21 cellular contexts compared by ENCODE assay signal in the genomic region with DNA sequence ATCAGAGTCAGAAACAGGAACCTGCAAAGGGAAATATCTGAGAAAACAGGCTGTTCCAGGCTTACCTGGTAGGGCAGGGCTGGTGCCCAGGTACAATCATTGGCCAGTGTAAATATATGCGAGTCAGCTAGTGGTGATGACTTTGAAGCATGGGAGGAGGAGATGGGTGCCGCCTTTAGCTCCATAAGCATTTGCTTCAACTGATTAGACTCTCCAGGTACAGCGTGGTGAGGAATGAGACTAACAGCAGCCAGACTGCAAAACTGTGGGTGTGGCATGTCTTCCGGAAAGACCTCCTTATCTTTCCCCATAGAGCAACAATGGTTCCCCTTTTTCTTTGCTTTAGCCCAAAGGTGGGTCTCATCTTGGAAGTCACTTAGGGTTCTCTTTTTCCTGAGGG.
DNase-seq lines count a peak whose midpoint lies in the region; ATAC-seq, FAIRE-seq and TF ChIP-seq lines count a peak whose summit lies in the region.
"Had no signal": no experiment of that assay in that cellular context is flagged by ENCODE, and none has a peak within 500 bp of the region (broad histone marks: within the 10 kb centered on the region; RNA-seq: fewer than 3 reads in every experiment).

No MANE protein-coding gene starts in this region.

- H3K9me3 ChIP-seq in mucosa of descending colon: peaks cover 4% of the 10 kb centered on the region
- H3K9me3 ChIP-seq: adrenal gland had no signal

- no peaks in the 10 kb centered on the region for H3K27me3 ChIP-seq in bronchial epithelial cell (ENCODE audit: control insufficient read depth, insufficient read depth, low read length)
- H3K27me3 ChIP-seq: adrenal gland, breast epithelium, sigmoid colon had no signal

- no peak overlapping the region for H3K27ac Mint-ChIP-seq in activated naive CD4-positive, alpha-beta T cell treated with anti-CD3 and anti-CD28 coated beads, Interleukin-2, amount 50 U/mL, for 72 hours
- H3K27ac Mint-ChIP-seq: activated T-cell treated with anti-CD3 and anti-CD28 coated beads, Interleukin-2, amount 50 U/mL, for 24 hours; CD8-positive, alpha-beta T cell; nephron progenitor cell had no signal

- FAIRE-seq in bronchial epithelial cell (lab: Jason Lieb, UNC): no peak
- FAIRE-seq: GM12891, HepG2 had no signal

- peaks cover under 1 to 2% of the 10 kb centered on the region in 2 donors for H3K9me3 Mint-ChIP-seq in activated naive CD4-positive, alpha-beta T cell treated with anti-CD3 and anti-CD28 coated beads, Interleukin-2, amount 50 U/mL, for 72 hours

- intact Hi-C loops in mucosa of descending colon (cut with DNase I, micrococcal nuclease): no loop called here

- ATAC-seq in mucosa of descending colon (peak; percentile 95), HG02938 (IDR thresholded peaks at IDR 0.05; ENCODE audit: unreplicated experiment) (no peak)
- no peak for ATAC-seq in activated naive CD4-positive, alpha-beta T cell treated with anti-CD3 and anti-CD28 coated beads, Interleukin-2, amount 50 U/mL, for 72 hours
- ATAC-seq: activated CD4-positive, CD25-positive, alpha-beta regulatory T cell treated with anti-CD3 and anti-CD28 coated beads, Interleukin-2, amount 50 U/mL, for 24 hours; CD8-positive, alpha-beta T cell; HepG2 had no signal

- H3K4me3 ChIP-seq in bronchial epithelial cell (ENCODE audit: low read depth, low read length) (no peak overlapping the region), mucosa of descending colon (no peak overlapping the region)
- H3K4me3 ChIP-seq: adrenal gland, breast epithelium, sigmoid colon had no signal

- TF ChIP-seq CTCF in bronchial epithelial cell (IDR thresholded peaks at IDR 0.05; ENCODE audit: insufficient read depth, low read length, severe bottlenecking) (no peak), mucosa of descending colon (IDR thresholded peaks at IDR 0.05) (no peak)

- peak; percentile 20 for DNase-seq in DMS53 (lab: John Stamatoyannopoulos, UW)
- DNase-seq in DMS53 treated with DMSO at 0.1 percent for 48 hours (lab: John Stamatoyannopoulos, UW; ENCODE audit: unreplicated experiment): no peak
- DNase-seq in bronchial epithelial cell (ENCODE audit: low read depth): peak; percentile 25
- DNase-seq in mucosa of descending colon: peak; percentile 61 to 81 (median 61)
- no peak for DNase-seq in pons (ENCODE audit: low spot score)
- DNase-seq in GDM1 (lab: John Stamatoyannopoulos, UW): no peak
- no peak for DNase-seq in activated naive CD4-positive, alpha-beta T cell treated with anti-CD3 and anti-CD28 coated beads, Interleukin-2, amount 50 U/mL, for 72 hours (ENCODE audit: low spot score in 2 of 2)
- DNase-seq: activated T-cell treated with anti-CD3 and anti-CD28 coated beads, Interleukin-2, amount 50 U/mL, for 24 hours; adrenal gland; CD8-positive, alpha-beta T cell; cortex of kidney; NCI-H1436; NCI-H510A; nephron progenitor cell; sigmoid colon had no signal

- H3K36me3 Mint-ChIP-seq in activated naive CD4-positive, alpha-beta T cell treated with anti-CD3 and anti-CD28 coated beads, Interleukin-2, amount 50 U/mL, for 72 hours: peaks cover 0 to 4% of the 10 kb centered on the region in 2 donors
- H3K36me3 Mint-ChIP-seq: CD8-positive, alpha-beta T cell had no signal

- H3K4me1 ChIP-seq in mucosa of descending colon (ENCODE audit: low read depth): peaks cover 23% of the 10 kb centered on the region
- H3K4me1 ChIP-seq: adrenal gland, breast epithelium, parathyroid adenoma had no signal

- H3K36me3 ChIP-seq in bronchial epithelial cell (ENCODE audit: control insufficient read depth, insufficient read depth, low read length): no peaks in the 10 kb centered on the region
- no peaks in the 10 kb centered on the region for H3K36me3 ChIP-seq in mucosa of descending colon (ENCODE audit: low read depth)
- H3K36me3 ChIP-seq: adrenal gland, breast epithelium, sigmoid colon had no signal

Comparison
In these comparisons a context has a peak if more than half of its experiments do, and no peak if none do; other contexts are left out.
1. DNase-seq: peak in DMS53 (single experiment), bronchial epithelial cell (single experiment) and mucosa of descending colon (3 of 3); none in DMS53 treated with DMSO at 0.1 percent for 48 hours (single experiment), pons (single experiment), GDM1 (single experiment) and activated naive CD4-positive, alpha-beta T cell treated with anti-CD3 and anti-CD28 coated beads, Interleukin-2, amount 50 U/mL, for 72 hours (0 of 2).